20 cellular contexts compared by ENCODE assay signal in the genomic region with DNA sequence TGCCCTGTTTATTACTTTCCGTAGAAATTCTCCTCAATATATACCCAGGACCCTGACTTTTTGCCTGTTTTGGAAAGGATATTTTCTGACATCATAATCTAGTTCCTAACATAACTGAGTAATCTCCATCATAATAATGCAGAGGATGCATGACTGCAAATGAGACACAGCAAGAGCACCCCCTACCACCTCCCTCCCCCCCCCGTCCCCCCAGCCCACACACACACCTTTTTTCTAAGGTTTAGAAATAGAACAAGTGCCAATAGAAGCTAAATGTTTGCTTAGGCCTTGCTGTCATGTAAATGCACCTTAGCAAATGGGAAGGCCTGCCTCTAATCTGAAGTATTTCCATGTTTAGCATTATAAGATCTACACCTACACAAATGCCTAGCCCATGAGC. TPM values are rescaled to one million over a fixed set of nuclear protein-coding genes. Genes with fewer than 3 reads are reported as not detected.
DNase-seq lines count a peak whose midpoint lies in the region; ATAC-seq, FAIRE-seq and TF ChIP-seq lines count a peak whose summit lies in the region.
"Had no signal": no experiment of that assay in that cellular context is flagged by ENCODE, and none has a peak within 500 bp of the region (broad histone marks: within the 10 kb centered on the region; RNA-seq: fewer than 3 reads in every experiment).

A gene (minus strand): TSS at position 13 of the 400 bp plus-strand sequence. CDS start 3,239 bp downstream, outside the sequence.

- no peaks in the 10 kb centered on the region for H4K20me1 ChIP-seq in H9 (ENCODE audit: control insufficient read depth, insufficient read depth, insufficient read length)

- H2BK12ac ChIP-seq in H9 (ENCODE audit: insufficient read length, low read depth, low read length): no peak within 1 kb of the TSS

- H2AK5ac ChIP-seq in H9 (ENCODE audit: insufficient read length, low read length): no peak within 1 kb of the TSS

- H3K23me2 ChIP-seq in H9 (ENCODE audit: insufficient read length, low read depth, low read length, poor library complexity, severe bottlenecking): peaks cover 39% of the 10 kb centered on the region

- no peak within 1 kb of the TSS for H2AFZ ChIP-seq in H9 (ENCODE audit: low read length)

- H3K18ac ChIP-seq in H9 (ENCODE audit: insufficient read length, low read depth, low read length): no peak within 1 kb of the TSS

- H4K91ac ChIP-seq in H9 (ENCODE audit: insufficient read length, low read depth, low read length): no peak within 1 kb of the TSS

- H3K4me3 ChIP-seq in lower leg skin (ENCODE audit: low read depth, poor library complexity, severe bottlenecking) (no peak within 1 kb of the TSS), small intestine (ENCODE audit: low read depth in 1 of 2, low read length in 2 of 2) (no peak within 1 kb of the TSS)

- peak within 1 kb of the TSS; percentile 5 for H3K4me3 Mint-ChIP-seq in CD4-positive, alpha-beta T cell
- H3K4me3 Mint-ChIP-seq in H9: peak within 1 kb of the TSS; percentile 60 to 84; a peak in 3 of 5 replicates
- H3K4me3 Mint-ChIP-seq in endothelial cell (ENCODE audit: unreplicated experiment): peak within 1 kb of the TSS; percentile 88
- peak within 1 kb of the TSS; percentile 82 to 93 (median 91) for H3K4me3 Mint-ChIP-seq in nephron
- no peak within 1 kb of the TSS for H3K4me3 Mint-ChIP-seq in HFFc6

- no peak within 1 kb of the TSS for H2BK20ac ChIP-seq in H9 (ENCODE audit: low read depth, low read length, poor library complexity, severe bottlenecking)

- no peaks in the 10 kb centered on the region for H3K36me3 Mint-ChIP-seq in CD4-positive, alpha-beta T cell (ENCODE audit: low read depth)
- H3K36me3 Mint-ChIP-seq in H9 (ENCODE audit: insufficient read depth in 1 of 3, low read depth in 3 of 3) (no peaks in the 10 kb centered on the region; a peak in 2 of 7 replicates), endothelial cell (ENCODE audit: low read depth, unreplicated experiment) (no peaks in the 10 kb centered on the region), nephron (ENCODE audit: low read depth) (no peaks in the 10 kb centered on the region), HFFc6 (ENCODE audit: low read depth) (no peaks in the 10 kb centered on the region)

- no peak for TF ChIP-seq CTCF in CD4-positive, alpha-beta T cell (IDR thresholded peaks at IDR 0.05)
- no peak for TF ChIP-seq CTCF in H9 (conservative IDR thresholded peaks at IDR 0.05)
- TF ChIP-seq CTCF in endothelial cell (IDR thresholded peaks at IDR 0.05; ENCODE audit: unreplicated experiment): no peak
- no peak for TF ChIP-seq CTCF in nephron (IDR thresholded peaks at IDR 0.05; ENCODE audit: unreplicated experiment in 3 of 3)
- TF ChIP-seq CTCF in HFFc6 (IDR thresholded peaks at IDR 0.05): no peak
- no peak for TF ChIP-seq CTCF in lower leg skin (IDR thresholded peaks at IDR 0.05)

- H3K23ac ChIP-seq in H9 (ENCODE audit: insufficient read length, low read depth, low read length): no peak within 1 kb of the TSS

- H3K36me3 ChIP-seq in small intestine (ENCODE audit: control insufficient read depth in 2 of 2, insufficient read depth in 2 of 2, low read length in 2 of 2): no peaks in the 10 kb centered on the region
- H3K36me3 ChIP-seq: gastrocnemius medialis had no signal

- peaks cover 94% of the 10 kb centered on the region for H3K27me3 Mint-ChIP-seq in CD4-positive, alpha-beta T cell
- H3K27me3 Mint-ChIP-seq in H9 (ENCODE audit: low read depth) (peaks cover 97% of the 10 kb centered on the region), endothelial cell (ENCODE audit: unreplicated experiment) (peaks cover 16% of the 10 kb centered on the region), nephron (ENCODE audit: low read depth) (peaks cover 97% of the 10 kb centered on the region), HFFc6 (ENCODE audit: insufficient read depth) (peaks cover 20% of the 10 kb centered on the region)

- no peaks in the 10 kb centered on the region for H3K9me3 ChIP-seq in CD4-positive, alpha-beta T cell (ENCODE audit: control insufficient read depth, low read length)
- H3K9me3 ChIP-seq in H9 (ENCODE audit: control insufficient read depth, low read depth, low read length): no peaks in the 10 kb centered on the region
- H3K9me3 ChIP-seq in small intestine (ENCODE audit: control insufficient read depth, low read depth): no peaks in the 10 kb centered on the region
- H3K9me3 ChIP-seq: gastrocnemius medialis, psoas muscle had no signal

- no peak within 1 kb of the TSS for H3T11ph ChIP-seq in H9 (ENCODE audit: low read length)

- peaks cover 88% of the 10 kb centered on the region for H3K27me3 ChIP-seq in CD4-positive, alpha-beta T cell (ENCODE audit: control insufficient read depth, insufficient read depth, low read length)
- H3K27me3 ChIP-seq in H9 (ENCODE audit: insufficient read depth, low read length) (peaks cover 74% of the 10 kb centered on the region), small intestine (ENCODE audit: control insufficient read depth in 2 of 2, insufficient read depth in 2 of 2, low read length in 2 of 2) (peaks cover 13 to 40% of the 10 kb centered on the region in 2 donors)

- H3K9ac ChIP-seq in H9 (ENCODE audit: extremely low read depth, insufficient read length, low read length): no peak within 1 kb of the TSS

- H3K4me2 ChIP-seq in H9 (ENCODE audit: insufficient read depth, insufficient read length, low read length): peak within 1 kb of the TSS; percentile 83

- H2BK5ac ChIP-seq in H9 (ENCODE audit: insufficient read length, low read length): no peak within 1 kb of the TSS

- H3K4me1 ChIP-seq in H9 (ENCODE audit: insufficient read depth, low read length) (peaks cover 2% of the 10 kb centered on the region), small intestine (ENCODE audit: control insufficient read depth in 2 of 2, insufficient read depth in 1 of 2, low read depth in 1 of 2, low read length in 1 of 2) (peaks cover 3 to 4% of the 10 kb centered on the region in 2 donors)

- H3K79me1 ChIP-seq in H9 (ENCODE audit: insufficient read depth, low read depth, low read length, poor library complexity, severe bottlenecking): no peaks in the 10 kb centered on the region

- no peak for DNase-seq in CD4-positive, alpha-beta T cell
- no peak for DNase-seq in H9
- DNase-seq in endothelial cell (ENCODE audit: low spot score): no peak
- no peak for DNase-seq in HFFc6
- DNase-seq in lower leg skin (ENCODE audit: low spot score in 2 of 2): no peak
- DNase-seq in small intestine: no peak
- DNase-seq: activated CD4-positive, alpha-beta T cell treated with anti-CD3 and anti-CD28 coated beads, Interleukin-2, amount 50 U/mL, for 4 hours; activated T-cell treated with anti-CD3 and anti-CD28 coated beads, Interleukin-2, amount 50 U/mL, for 24 hours; AML-193; amygdala; endodermal cell; gastrocnemius medialis; NCI-H2081 treated with DMSO at 0.1 percent for 48 hours; NCI-H524 treated with DMSO at 0.1 percent for 48 hours; psoas muscle; stimulated activated CD4-positive, alpha-beta T cell treated with anti-CD3 and anti-CD28 coated beads, Interleukin-15, amount 100 ng/mL, for 24 hours had no signal

- H2BK15ac ChIP-seq in H9 (ENCODE audit: low read depth, low read length): no peak within 1 kb of the TSS

- TF ChIP-seq POLR2A in lower leg skin (IDR thresholded peaks at IDR 0.05): no peak

- H3K79me2 ChIP-seq in H9 (ENCODE audit: insufficient read depth, low read length): no peaks in the 10 kb centered on the region

- H3K9me3 Mint-ChIP-seq in CD4-positive, alpha-beta T cell: no peaks in the 10 kb centered on the region
- H3K9me3 Mint-ChIP-seq in H9 (peaks cover 0 to 3% of the 10 kb centered on the region in 2 experiments; a peak in 2 of 5 replicates), endothelial cell (ENCODE audit: unreplicated experiment) (no peaks in the 10 kb centered on the region), nephron (no peaks in the 10 kb centered on the region), HFFc6 (no peaks in the 10 kb centered on the region)
- H3K9me3 Mint-ChIP-seq: activated T-cell treated with anti-CD3 and anti-CD28 coated beads, Interleukin-2, amount 50 U/mL, for 24 hours; endodermal cell had no signal

- no CpG with 5 or more reads among the region's 2 CpGs for WGBS in H9 (ENCODE audit: extremely low coverage, insufficient read length, low lambda C conversion rate)
- WGBS in lower leg skin, 2 donors: 74 to 78% methylated on average over 2 of the region's 2 CpGs
- 33 to 46% (median 36%) methylated on average over 2 of the region's 2 CpGs for WGBS in small intestine, 3 donors

- no peak within 1 kb of the TSS for H3K27ac ChIP-seq in CD4-positive, alpha-beta T cell (ENCODE audit: low read depth, low read length)
- H3K27ac ChIP-seq in H9 (ENCODE audit: insufficient read length, low read depth, low read length) (no peak within 1 kb of the TSS), small intestine (ENCODE audit: low read depth in 1 of 2, low read length in 1 of 2) (no peak within 1 kb of the TSS)
- H3K27ac ChIP-seq: gastrocnemius medialis, psoas muscle had no signal

- intact Hi-C loops in CD4-positive, alpha-beta T cell (cut with DNase I, micrococcal nuclease): no loop called here
- intact Hi-C loops in lower leg skin (cut with DNase I; ENCODE audit: low total_unique reads): no loop called here

- H3K4me1 Mint-ChIP-seq in CD4-positive, alpha-beta T cell (ENCODE audit: low read depth): peaks cover 28% of the 10 kb centered on the region
- H3K4me1 Mint-ChIP-seq in H9 (peaks cover 54 to 68% of the 10 kb centered on the region in 2 experiments), endothelial cell (ENCODE audit: unreplicated experiment) (peaks cover 31% of the 10 kb centered on the region), nephron (peaks cover 43% of the 10 kb centered on the region), HFFc6 (ENCODE audit: low read depth) (peaks cover 63% of the 10 kb centered on the region)

- no peak within 1 kb of the TSS for H2BK120ac ChIP-seq in H9 (ENCODE audit: low read depth, low read length, poor library complexity, severe bottlenecking)

- CTCF ChIA-PET in CD4-positive, alpha-beta T cell (lab: Charles Lee): no interaction called here

- H3K56ac ChIP-seq in H9 (ENCODE audit: insufficient read length, low read depth, low read length): no peak within 1 kb of the TSS

- H3K27ac Mint-ChIP-seq in CD4-positive, alpha-beta T cell: no peak within 1 kb of the TSS
- H3K27ac Mint-ChIP-seq in H9 (no peak within 1 kb of the TSS; a peak in 1 of 7 replicates), endothelial cell (ENCODE audit: unreplicated experiment) (no peak within 1 kb of the TSS), nephron (no peak within 1 kb of the TSS), HFFc6 (no peak within 1 kb of the TSS)
- H3K27ac Mint-ChIP-seq: activated T-cell treated with anti-CD3 and anti-CD28 coated beads, Interleukin-2, amount 50 U/mL, for 24 hours; endodermal cell had no signal

- POLR2A ChIA-PET in CD4-positive, alpha-beta T cell (lab: Charles Lee): no interaction called here

- no peak within 1 kb of the TSS for H3K14ac ChIP-seq in H9 (ENCODE audit: insufficient read depth, low read length)

- no peak within 1 kb of the TSS for H4K5ac ChIP-seq in H9 (ENCODE audit: insufficient read length, low read depth, low read length)

- ATAC-seq in CD4-positive, alpha-beta T cell (ENCODE audit: poor library complexity): no peak
- no peak for ATAC-seq in HG02852 (IDR thresholded peaks at IDR 0.05; ENCODE audit: unreplicated experiment)
- ATAC-seq: gastrocnemius medialis, psoas muscle had no signal

- no peak within 1 kb of the TSS for H4K8ac ChIP-seq in H9 (replicated peaks; ENCODE audit: insufficient read length, low read depth, low read length)

- H3K4ac ChIP-seq in H9 (ENCODE audit: low read depth, low read length): no peak within 1 kb of the TSS

- FAIRE-seq in small intestine (lab: Jason Lieb, UNC): no peak

RNA-seq across cellular contexts. Expression of the gene that starts here (rescaled TPM):
- total RNA-seq in CD4-positive, alpha-beta T cell: not detected
- 0.35 and 0.39 TPM in 2 replicates for total RNA-seq in H9 (2021)
- 4.7 TPM for total RNA-seq in endothelial cell (ENCODE audit: unreplicated experiment)
- total RNA-seq in HFFc6 (2021; fragmentation: NEBNext Ultra II Directional; extraction: Animal tissue kit (Norgen Biotek cat#: 25700)): 1 to 10 TPM in 3 of 6 experiments, under 1 TPM in 3; 0.59 to 1.3 (median 1.0) TPM
- 1 to 10 TPM; 1.4 to 3.0 (median 2.1) TPM for total RNA-seq in lower leg skin
- polyA plus RNA-seq in small intestine: under 1 TPM in 2 of 3 donors, not detected in 1; 0.54 to 0.55 TPM
- total RNA-seq: endodermal cell, mononuclear cell, OCI-LY7 had no signal
